ENCODE assay signal across 28 cellular contexts in the genomic region with DNA sequence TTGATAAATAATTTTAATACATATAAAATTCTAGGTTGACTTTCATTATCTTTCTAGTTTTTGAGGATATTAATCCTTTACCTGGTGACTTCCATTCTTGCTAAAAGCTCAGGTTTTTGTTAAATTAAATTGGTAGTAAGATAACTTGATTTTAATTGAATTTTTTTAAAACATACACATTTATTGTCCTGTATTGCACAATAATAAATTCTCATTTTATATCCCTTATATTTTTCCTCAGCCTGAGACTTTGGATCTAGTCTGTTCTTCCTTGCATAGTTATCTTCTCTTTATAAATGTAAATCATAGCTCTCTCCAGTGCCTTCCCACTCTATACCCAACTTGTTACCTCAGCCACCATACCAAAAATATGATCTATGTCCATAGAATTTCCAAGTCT.
"Had no signal": no experiment of that assay in that cellular context is flagged by ENCODE, and none has a peak within 500 bp of the region (broad histone marks: within the 10 kb centered on the region; RNA-seq: fewer than 3 reads in every experiment).

No MANE protein-coding gene starts in this region.

- H2AFZ ChIP-seq: neural progenitor cell, parathyroid adenoma had no signal

- H3K9ac ChIP-seq: neural progenitor cell, parathyroid adenoma had no signal

- H3K4me1 ChIP-seq: neural progenitor cell, parathyroid adenoma, psoas muscle, spleen, suprapubic skin, testis, tibial artery, transverse colon, upper lobe of right lung, uterus had no signal

- H3K27me3 ChIP-seq: neural progenitor cell, ovary, spleen, suprapubic skin, testis, tibial artery, transverse colon, upper lobe of right lung, uterus had no signal

- H3K9me3 ChIP-seq: ovary, psoas muscle, testis, upper lobe of right lung, uterus had no signal

- H3K27ac ChIP-seq: neural progenitor cell, ovary, parathyroid adenoma, psoas muscle, skin epidermis, spleen, suprapubic skin, testis, tibial artery, transverse colon, upper lobe of right lung, uterus had no signal

- ATAC-seq: natural killer cell; psoas muscle; right cardiac atrium; sciatic nerve; stimulated activated memory B cell treated with anti-CD40 and anti-IgM and Interleukin-4, amounts not matched to agents 10 μg/mL and 1 μg/mL and 100 μg/mL, for 72 hours; stimulated activated naive CD8-positive, alpha-beta T cell treated with anti-CD3 and anti-CD28 coated beads, Interleukin-15, amount 100 ng/mL, for 72 hours; stimulated activated naive CD8-positive, alpha-beta T cell treated with anti-CD3 and anti-CD28 coated beads, Interleukin-15, Interleukin-2, amounts not matched to agents 100 U/mL and 50 U/mL, for 24 hours; upper lobe of right lung had no signal

- H3K4me3 ChIP-seq: neural progenitor cell, ovary, psoas muscle, skin epidermis, smooth muscle cell, spleen, suprapubic skin, testis, tibial artery, transverse colon, upper lobe of right lung, uterus had no signal

- DNase-seq: natural killer cell; occipital lobe; ovary; posterior cingulate gyrus; psoas muscle; right cardiac atrium; spleen; stimulated activated CD4-positive, alpha-beta T cell treated with anti-CD3 and anti-CD28 coated beads, Interleukin-12 subunit alpha, Interleukin-12 subunit beta, amount 100 ng/mL, for 4 hours; stimulated activated CD4-positive, alpha-beta T cell treated with anti-CD3 and anti-CD28 coated beads, Interleukin-1b, Interleukin-23, amount 100 ng/mL, for 48 hours; stimulated activated CD4-positive, alpha-beta T cell treated with anti-CD3 and anti-CD28 coated beads, Interleukin-4, amount 100 ng/mL, for 1 hour; stimulated activated CD4-positive, alpha-beta T cell treated with anti-CD3 and anti-CD28 coated beads, Interleukin-4, amount 100 ng/mL, for 4 hours; stimulated activated CD8-positive, alpha-beta memory T cell treated with anti-CD3 and anti-CD28 coated beads, Interleukin-4, amount 100 ng/mL, for 48 hours; stimulated activated naive CD4-positive, alpha-beta T cell; stimulated activated naive CD8-positive, alpha-beta T cell treated with anti-CD3 and anti-CD28 coated beads, Interleukin-15, amount 100 ng/mL, for 72 hours; stimulated activated naive CD8-positive, alpha-beta T cell treated with anti-CD3 and anti-CD28 coated beads, Interleukin-15, Interleukin-2, amounts not matched to agents 100 U/mL and 50 U/mL, for 24 hours; substantia nigra; testis; tibial artery; transverse colon; upper lobe of right lung; uterus had no signal

- H3K4me2 ChIP-seq: neural progenitor cell, smooth muscle cell had no signal

- H3K36me3 ChIP-seq: neural progenitor cell, ovary, spleen, suprapubic skin, tibial artery, transverse colon, upper lobe of right lung, uterus had no signal

- H3K79me2 ChIP-seq: parathyroid adenoma had no signal
